Comparison of ENCODE assay signal across 36 cellular contexts in genomic region chr11:119154178-119154577, GRCh38. TPM values are rescaled to one million over a fixed set of nuclear protein-coding genes. Genes with fewer than 3 reads are reported as not detected.
"Had no signal": no experiment of that assay in that cellular context is flagged by ENCODE, and none has a peak within 500 bp of the region (broad histone marks: within the 10 kb centered on the region; RNA-seq: fewer than 3 reads in every experiment).

No MANE protein-coding gene starts in this region.

- DNase-seq: activated B cell treated with CpG ODN at 0.5 μM for 24 hours; activated CD4-positive, alpha-beta memory T cell treated with anti-CD3 and anti-CD28 coated beads for 36 hours; activated CD4-positive, alpha-beta T cell treated with anti-CD3 and anti-CD28 coated beads for 4 hours; activated CD4-positive, alpha-beta T cell treated with anti-CD3 and anti-CD28 coated beads, Interleukin-2, amount 10 ng/mL, durations not matched to agents 24 days and 14 days; activated CD4-positive, alpha-beta T cell treated with anti-CD3 and anti-CD28 coated beads, Interleukin-2, amount 50 U/mL, for 1 hour; activated CD4-positive, alpha-beta T cell treated with anti-CD3 and anti-CD28 coated beads, Interleukin-2, amount 50 U/mL, for 4 hours; activated CD4-positive, CD25-positive, alpha-beta regulatory T cell treated with anti-CD3 and anti-CD28 coated beads, Interleukin-2, amount 50 U/mL, for 72 hours; activated CD8-positive, alpha-beta memory T cell treated with anti-CD3 and anti-CD28 coated beads, Interleukin-2, amount 50 U/mL, for 4 hours; activated CD8-positive, alpha-beta T cell treated with anti-CD3 and anti-CD28 coated beads for 36 hours; activated effector memory CD4-positive, alpha-beta T cell treated with Interleukin-2 at 50 U/mL for 16 hours; activated gamma-delta T cell; activated naive CD4-positive, alpha-beta T cell treated with anti-CD3 and anti-CD28 coated beads, Interleukin-2, amount 10 ng/mL, durations not matched to agents 7 days and 5 days; activated naive CD4-positive, alpha-beta T cell treated with Interleukin-2 at 50 U/mL for 16 hours; activated naive CD8-positive, alpha-beta T cell treated with anti-CD3 and anti-CD28 coated beads, Interleukin-2, amount 10 ng/mL, durations not matched to agents 7 days and 5 days; activated naive CD8-positive, alpha-beta T cell treated with anti-CD3 and anti-CD28 coated beads, Interleukin-2, amount 50 U/mL, for 24 hours; activated T-cell treated with anti-CD3 and anti-CD28 coated beads for 4 hours; activated T-cell treated with anti-CD3 and anti-CD28 coated beads, Interleukin-2, amount 50 U/mL, for 1 hour; activated T-cell treated with anti-CD3 and anti-CD28 coated beads, Interleukin-2, amount 50 U/mL, for 4 hours; amygdala; anterior cingulate cortex; central memory CD4-positive, alpha-beta T cell; T-helper 1 cell; T-helper 2 cell; T-helper 9 cell had no signal

- H3K9me3 ChIP-seq: ascending aorta had no signal

- H3K4me1 Mint-ChIP-seq: activated naive CD4-positive, alpha-beta T cell treated with anti-CD3 and anti-CD28 coated beads, Interleukin-2, amount 50 U/mL, for 24 hours had no signal

- H3K27ac Mint-ChIP-seq: activated B cell treated with CpG ODN at 0.5 μM for 24 hours; activated CD4-positive, alpha-beta memory T cell treated with anti-CD3 and anti-CD28 coated beads for 36 hours; activated CD4-positive, alpha-beta T cell treated with anti-CD3 and anti-CD28 coated beads, Interleukin-2, amount 10 ng/mL, durations not matched to agents 24 days and 14 days; activated CD8-positive, alpha-beta T cell treated with anti-CD3 and anti-CD28 coated beads for 36 hours; activated naive CD4-positive, alpha-beta T cell treated with anti-CD3 and anti-CD28 coated beads, Interleukin-2, amount 10 ng/mL, durations not matched to agents 7 days and 5 days; activated naive CD4-positive, alpha-beta T cell treated with anti-CD3 and anti-CD28 coated beads, Interleukin-2, amount 50 U/mL, for 24 hours; activated naive CD8-positive, alpha-beta T cell; activated naive CD8-positive, alpha-beta T cell treated with anti-CD3 and anti-CD28 coated beads, Interleukin-2, amount 10 ng/mL, durations not matched to agents 7 days and 5 days; activated naive CD8-positive, alpha-beta T cell treated with anti-CD3 and anti-CD28 coated beads, Interleukin-2, amount 50 U/mL, for 24 hours; activated T-helper 2 cell treated with anti-CD3 and anti-CD28 coated beads, Interferon-gamma antibody, Interleukin-2, Interleukin-4, amounts not matched to agents 10 μg/mL and 5 μg/mL and 100 μg/mL, durations not matched to agents 14 hours and 24 hours and 36 hours; brain; T-helper 1 cell treated with Interleukin-12 subunit alpha and Interleukin-12 subunit beta and Interleukin-4 antibody, amounts not matched to agents 30 μg/mL and 1 μg/mL, for 36 hours; T-helper 2 cell treated with Interferon-gamma antibody and Interleukin-4, amounts not matched to agents 5 μg/mL and 100 μg/mL, for 36 hours had no signal

- H3K27me3 ChIP-seq: ascending aorta had no signal

- ATAC-seq: activated CD8-positive, alpha-beta T cell treated with anti-CD3 and anti-CD28 coated beads for 36 hours; activated naive CD8-positive, alpha-beta T cell treated with anti-CD3 and anti-CD28 coated beads, Interleukin-2, amount 50 U/mL, for 24 hours; activated T-cell treated with anti-CD3 and anti-CD28 coated beads, Interleukin-2, amount 50 U/mL, for 4 hours had no signal

- H3K36me3 ChIP-seq: ascending aorta had no signal

- H3K27ac ChIP-seq: ascending aorta, VCaP had no signal

- H3K9me3 Mint-ChIP-seq: activated B cell treated with CpG ODN at 0.5 μM for 24 hours; activated CD4-positive, alpha-beta memory T cell treated with anti-CD3 and anti-CD28 coated beads for 36 hours; activated CD4-positive, alpha-beta T cell treated with anti-CD3 and anti-CD28 coated beads, Interleukin-2, amount 10 ng/mL, durations not matched to agents 24 days and 14 days; activated CD8-positive, alpha-beta T cell treated with anti-CD3 and anti-CD28 coated beads for 36 hours; activated naive CD4-positive, alpha-beta T cell treated with anti-CD3 and anti-CD28 coated beads, Interleukin-2, amount 10 ng/mL, durations not matched to agents 7 days and 5 days; activated naive CD4-positive, alpha-beta T cell treated with anti-CD3 and anti-CD28 coated beads, Interleukin-2, amount 50 U/mL, for 24 hours; activated naive CD8-positive, alpha-beta T cell treated with anti-CD3 and anti-CD28 coated beads, Interleukin-2, amount 10 ng/mL, durations not matched to agents 7 days and 5 days; activated naive CD8-positive, alpha-beta T cell treated with anti-CD3 and anti-CD28 coated beads, Interleukin-2, amount 50 U/mL, for 24 hours; activated T-cell treated with anti-CD3 and anti-CD28 coated beads, Interleukin-2, amount 50 U/mL, for 4 hours; activated T-helper 2 cell treated with anti-CD3 and anti-CD28 coated beads, Interferon-gamma antibody, Interleukin-2, Interleukin-4, amounts not matched to agents 10 μg/mL and 5 μg/mL and 100 μg/mL, durations not matched to agents 14 hours and 24 hours and 36 hours; brain; T-helper 1 cell treated with Interleukin-12 subunit alpha and Interleukin-12 subunit beta and Interleukin-4 antibody, amounts not matched to agents 30 μg/mL and 1 μg/mL, for 36 hours; T-helper 2 cell treated with Interferon-gamma antibody and Interleukin-4, amounts not matched to agents 5 μg/mL and 100 μg/mL, for 36 hours had no signal

- H3K4me3 ChIP-seq: ascending aorta had no signal

- FAIRE-seq: TTC549 had no signal

- H3K4me3 Mint-ChIP-seq: activated B cell treated with CpG ODN at 0.5 μM for 24 hours; activated CD4-positive, alpha-beta memory T cell treated with anti-CD3 and anti-CD28 coated beads for 36 hours; activated CD4-positive, alpha-beta T cell treated with anti-CD3 and anti-CD28 coated beads, Interleukin-2, amount 10 ng/mL, durations not matched to agents 24 days and 14 days; activated CD8-positive, alpha-beta T cell treated with anti-CD3 and anti-CD28 coated beads for 36 hours; activated naive CD4-positive, alpha-beta T cell treated with anti-CD3 and anti-CD28 coated beads, Interleukin-2, amount 10 ng/mL, durations not matched to agents 7 days and 5 days; activated naive CD4-positive, alpha-beta T cell treated with anti-CD3 and anti-CD28 coated beads, Interleukin-2, amount 50 U/mL, for 24 hours; activated naive CD8-positive, alpha-beta T cell; activated naive CD8-positive, alpha-beta T cell treated with anti-CD3 and anti-CD28 coated beads, Interleukin-2, amount 10 ng/mL, durations not matched to agents 7 days and 5 days; activated naive CD8-positive, alpha-beta T cell treated with anti-CD3 and anti-CD28 coated beads, Interleukin-2, amount 50 U/mL, for 24 hours; activated T-cell treated with anti-CD3 and anti-CD28 coated beads, Interleukin-2, amount 50 U/mL, for 4 hours; brain; T-helper 1 cell treated with Interleukin-12 subunit alpha and Interleukin-12 subunit beta and Interleukin-4 antibody, amounts not matched to agents 30 μg/mL and 1 μg/mL, for 36 hours; T-helper 2 cell treated with Interferon-gamma antibody and Interleukin-4, amounts not matched to agents 5 μg/mL and 100 μg/mL, for 36 hours had no signal

- H3K36me3 Mint-ChIP-seq: activated CD4-positive, alpha-beta memory T cell treated with anti-CD3 and anti-CD28 coated beads for 36 hours; activated naive CD4-positive, alpha-beta T cell treated with anti-CD3 and anti-CD28 coated beads, Interleukin-2, amount 10 ng/mL, durations not matched to agents 7 days and 5 days; activated naive CD4-positive, alpha-beta T cell treated with anti-CD3 and anti-CD28 coated beads, Interleukin-2, amount 50 U/mL, for 24 hours; activated naive CD8-positive, alpha-beta T cell; activated naive CD8-positive, alpha-beta T cell treated with anti-CD3 and anti-CD28 coated beads, Interleukin-2, amount 10 ng/mL, durations not matched to agents 7 days and 5 days had no signal

- H3K27me3 Mint-ChIP-seq: activated CD4-positive, alpha-beta memory T cell treated with anti-CD3 and anti-CD28 coated beads for 36 hours; brain had no signal

RNA-seq across cellular contexts. Expression of gene ABCG4, which starts 5.3 kb away (rescaled TPM):
- total RNA-seq: activated B cell treated with CpG ODN at 0.5 μM for 24 hours; activated CD4-positive, alpha-beta memory T cell treated with anti-CD3 and anti-CD28 coated beads for 36 hours; activated CD8-positive, alpha-beta T cell treated with anti-CD3 and anti-CD28 coated beads for 36 hours; activated naive CD8-positive, alpha-beta T cell treated with anti-CD3 and anti-CD28 coated beads, Interleukin-2, amount 10 ng/mL, durations not matched to agents 7 days and 5 days; ascending aorta had no signal

RNA-seq across cellular contexts. Expression of gene NHERF4, which starts 31.1 kb away (rescaled TPM):
- total RNA-seq: activated CD8-positive, alpha-beta memory T cell treated with anti-CD3 and anti-CD28 coated beads for 36 hours; ascending aorta; cardiac septum; cerebellum had no signal
